Comparison of ENCODE assay signal across 1 cellular context in the genomic region with DNA sequence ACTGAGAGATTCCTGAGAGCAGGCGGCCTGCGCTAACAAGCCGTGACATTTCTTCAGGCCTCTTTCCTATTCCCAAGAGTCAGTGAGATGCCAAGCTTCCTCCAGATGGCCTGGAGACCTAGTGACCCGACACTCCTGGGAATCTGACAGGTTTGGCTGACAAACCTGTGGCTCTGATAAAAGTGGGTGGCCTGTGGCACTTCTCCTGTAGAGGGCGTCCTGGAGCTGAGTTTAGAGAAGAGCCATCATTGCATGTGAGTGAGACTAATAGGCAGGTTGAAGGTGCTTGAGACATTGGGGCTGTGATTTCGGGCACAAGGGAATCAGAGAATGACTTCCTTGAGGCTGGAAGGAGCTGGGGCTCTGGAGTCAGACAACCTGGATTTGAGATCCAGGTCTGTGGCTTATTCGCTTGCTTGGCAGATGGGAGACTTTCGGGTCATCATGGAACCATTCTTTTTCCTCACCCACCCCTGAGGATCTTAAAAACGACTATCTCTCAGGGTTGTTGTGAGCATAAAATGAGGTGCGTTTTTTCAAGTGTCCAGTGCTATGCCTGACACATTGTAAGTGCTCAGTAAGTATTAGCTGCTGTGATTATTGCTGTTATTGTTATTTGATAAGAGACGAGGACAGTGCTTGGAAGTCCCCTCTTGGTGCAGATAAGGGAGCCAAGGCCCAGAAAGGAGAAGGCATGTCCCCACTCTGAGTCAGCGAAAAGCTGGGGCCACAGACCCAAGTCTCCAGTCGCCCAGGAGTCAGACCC.
TF ChIP-seq lines count a peak whose summit lies in the region.

No MANE protein-coding gene starts in this region.

TF ChIP-seq in H1, 55 proteins besides CTCF, POLR2A, EP300 and RAD21 (continued from another document):
- TF ChIP-seq, protein P1, sequence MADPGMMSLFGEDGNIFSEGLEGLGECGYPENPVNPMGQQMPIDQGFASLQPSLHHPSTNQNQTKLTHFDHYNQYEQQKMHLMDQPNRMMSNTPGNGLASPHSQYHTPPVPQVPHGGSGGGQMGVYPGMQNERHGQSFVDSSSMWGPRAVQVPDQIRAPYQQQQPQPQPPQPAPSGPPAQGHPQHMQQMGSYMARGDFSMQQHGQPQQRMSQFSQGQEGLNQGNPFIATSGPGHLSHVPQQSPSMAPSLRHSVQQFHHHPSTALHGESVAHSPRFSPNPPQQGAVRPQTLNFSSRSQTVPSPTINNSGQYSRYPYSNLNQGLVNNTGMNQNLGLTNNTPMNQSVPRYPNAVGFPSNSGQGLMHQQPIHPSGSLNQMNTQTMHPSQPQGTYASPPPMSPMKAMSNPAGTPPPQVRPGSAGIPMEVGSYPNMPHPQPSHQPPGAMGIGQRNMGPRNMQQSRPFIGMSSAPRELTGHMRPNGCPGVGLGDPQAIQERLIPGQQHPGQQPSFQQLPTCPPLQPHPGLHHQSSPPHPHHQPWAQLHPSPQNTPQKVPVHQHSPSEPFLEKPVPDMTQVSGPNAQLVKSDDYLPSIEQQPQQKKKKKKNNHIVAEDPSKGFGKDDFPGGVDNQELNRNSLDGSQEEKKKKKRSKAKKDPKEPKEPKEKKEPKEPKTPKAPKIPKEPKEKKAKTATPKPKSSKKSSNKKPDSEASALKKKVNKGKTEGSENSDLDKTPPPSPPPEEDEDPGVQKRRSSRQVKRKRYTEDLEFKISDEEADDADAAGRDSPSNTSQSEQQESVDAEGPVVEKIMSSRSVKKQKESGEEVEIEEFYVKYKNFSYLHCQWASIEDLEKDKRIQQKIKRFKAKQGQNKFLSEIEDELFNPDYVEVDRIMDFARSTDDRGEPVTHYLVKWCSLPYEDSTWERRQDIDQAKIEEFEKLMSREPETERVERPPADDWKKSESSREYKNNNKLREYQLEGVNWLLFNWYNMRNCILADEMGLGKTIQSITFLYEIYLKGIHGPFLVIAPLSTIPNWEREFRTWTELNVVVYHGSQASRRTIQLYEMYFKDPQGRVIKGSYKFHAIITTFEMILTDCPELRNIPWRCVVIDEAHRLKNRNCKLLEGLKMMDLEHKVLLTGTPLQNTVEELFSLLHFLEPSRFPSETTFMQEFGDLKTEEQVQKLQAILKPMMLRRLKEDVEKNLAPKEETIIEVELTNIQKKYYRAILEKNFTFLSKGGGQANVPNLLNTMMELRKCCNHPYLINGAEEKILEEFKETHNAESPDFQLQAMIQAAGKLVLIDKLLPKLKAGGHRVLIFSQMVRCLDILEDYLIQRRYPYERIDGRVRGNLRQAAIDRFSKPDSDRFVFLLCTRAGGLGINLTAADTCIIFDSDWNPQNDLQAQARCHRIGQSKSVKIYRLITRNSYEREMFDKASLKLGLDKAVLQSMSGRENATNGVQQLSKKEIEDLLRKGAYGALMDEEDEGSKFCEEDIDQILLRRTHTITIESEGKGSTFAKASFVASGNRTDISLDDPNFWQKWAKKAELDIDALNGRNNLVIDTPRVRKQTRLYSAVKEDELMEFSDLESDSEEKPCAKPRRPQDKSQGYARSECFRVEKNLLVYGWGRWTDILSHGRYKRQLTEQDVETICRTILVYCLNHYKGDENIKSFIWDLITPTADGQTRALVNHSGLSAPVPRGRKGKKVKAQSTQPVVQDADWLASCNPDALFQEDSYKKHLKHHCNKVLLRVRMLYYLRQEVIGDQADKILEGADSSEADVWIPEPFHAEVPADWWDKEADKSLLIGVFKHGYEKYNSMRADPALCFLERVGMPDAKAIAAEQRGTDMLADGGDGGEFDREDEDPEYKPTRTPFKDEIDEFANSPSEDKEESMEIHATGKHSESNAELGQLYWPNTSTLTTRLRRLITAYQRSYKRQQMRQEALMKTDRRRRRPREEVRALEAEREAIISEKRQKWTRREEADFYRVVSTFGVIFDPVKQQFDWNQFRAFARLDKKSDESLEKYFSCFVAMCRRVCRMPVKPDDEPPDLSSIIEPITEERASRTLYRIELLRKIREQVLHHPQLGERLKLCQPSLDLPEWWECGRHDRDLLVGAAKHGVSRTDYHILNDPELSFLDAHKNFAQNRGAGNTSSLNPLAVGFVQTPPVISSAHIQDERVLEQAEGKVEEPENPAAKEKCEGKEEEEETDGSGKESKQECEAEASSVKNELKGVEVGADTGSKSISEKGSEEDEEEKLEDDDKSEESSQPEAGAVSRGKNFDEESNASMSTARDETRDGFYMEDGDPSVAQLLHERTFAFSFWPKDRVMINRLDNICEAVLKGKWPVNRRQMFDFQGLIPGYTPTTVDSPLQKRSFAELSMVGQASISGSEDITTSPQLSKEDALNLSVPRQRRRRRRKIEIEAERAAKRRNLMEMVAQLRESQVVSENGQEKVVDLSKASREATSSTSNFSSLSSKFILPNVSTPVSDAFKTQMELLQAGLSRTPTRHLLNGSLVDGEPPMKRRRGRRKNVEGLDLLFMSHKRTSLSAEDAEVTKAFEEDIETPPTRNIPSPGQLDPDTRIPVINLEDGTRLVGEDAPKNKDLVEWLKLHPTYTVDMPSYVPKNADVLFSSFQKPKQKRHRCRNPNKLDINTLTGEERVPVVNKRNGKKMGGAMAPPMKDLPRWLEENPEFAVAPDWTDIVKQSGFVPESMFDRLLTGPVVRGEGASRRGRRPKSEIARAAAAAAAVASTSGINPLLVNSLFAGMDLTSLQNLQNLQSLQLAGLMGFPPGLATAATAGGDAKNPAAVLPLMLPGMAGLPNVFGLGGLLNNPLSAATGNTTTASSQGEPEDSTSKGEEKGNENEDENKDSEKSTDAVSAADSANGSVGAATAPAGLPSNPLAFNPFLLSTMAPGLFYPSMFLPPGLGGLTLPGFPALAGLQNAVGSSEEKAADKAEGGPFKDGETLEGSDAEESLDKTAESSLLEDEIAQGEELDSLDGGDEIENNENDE (IDR thresholded peaks at IDR 0.05; ENCODE audit: insufficient replicate concordance, low read length), result no peak
- TF ChIP-seq, protein P2, sequence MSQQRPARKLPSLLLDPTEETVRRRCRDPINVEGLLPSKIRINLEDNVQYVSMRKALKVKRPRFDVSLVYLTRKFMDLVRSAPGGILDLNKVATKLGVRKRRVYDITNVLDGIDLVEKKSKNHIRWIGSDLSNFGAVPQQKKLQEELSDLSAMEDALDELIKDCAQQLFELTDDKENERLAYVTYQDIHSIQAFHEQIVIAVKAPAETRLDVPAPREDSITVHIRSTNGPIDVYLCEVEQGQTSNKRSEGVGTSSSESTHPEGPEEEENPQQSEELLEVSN (IDR thresholded peaks at IDR 0.05), result 0 out of 2 replicates have a peak, but pooled peaks have one; percentile 12
TF ChIP-seq in H1: peak in this region for 5.
